ENCODE assay signal across 8 cellular contexts in genomic region chr6:41073203-41073967, GRCh38. TPM values are rescaled to one million over a fixed set of nuclear protein-coding genes. Genes with fewer than 3 reads are reported as not detected.
DNase-seq lines count a peak whose midpoint lies in the region; ATAC-seq and TF ChIP-seq lines count a peak whose summit lies in the region.

No MANE protein-coding gene starts in this region.

- no peaks in the 10 kb centered on the region for H3K27me3 ChIP-seq in CD8-positive, alpha-beta T cell (ENCODE audit: insufficient read depth, low read length)
- H3K27me3 ChIP-seq in NT2/D1 (ENCODE audit: insufficient read depth, insufficient read length) (no peaks in the 10 kb centered on the region), endodermal cell (ENCODE audit: control insufficient read depth, insufficient read depth, low read length, poor library complexity, severe bottlenecking) (no peaks in the 10 kb centered on the region)

- 0 to 1% methylated on average over 21 to 74 of the region's 74 CpGs for WGBS in endodermal cell (ENCODE audit: insufficient coverage in 1 of 2, insufficient read length in 1 of 2), 2 experiments

- TF ChIP-seq CTCF in CD8-positive, alpha-beta T cell (IDR thresholded peaks at IDR 0.05) = peak; percentile 46
- TF ChIP-seq CTCF in endodermal cell (conservative IDR thresholded peaks at IDR 0.05) = peak; percentile 74

- CTCF ChIA-PET in CD8-positive, alpha-beta T cell (lab: Charles Lee) = no interaction called here

- peak; percentile 2 for ATAC-seq in CD8-positive, alpha-beta T cell
- ATAC-seq in GM19452 (IDR thresholded peaks at IDR 0.05; ENCODE audit: unreplicated experiment) = peak; percentile 27

- H3K36me3 ChIP-seq in CD8-positive, alpha-beta T cell (ENCODE audit: insufficient read depth, low read length) = no peaks in the 10 kb centered on the region
- H3K36me3 ChIP-seq in NT2/D1 (ENCODE audit: insufficient read depth, insufficient read length, low read length) = peaks cover 28% of the 10 kb centered on the region
- peaks cover 23% of the 10 kb centered on the region for H3K36me3 ChIP-seq in endodermal cell (ENCODE audit: control insufficient read depth, insufficient read depth, low read length)

- peaks cover 34% of the 10 kb centered on the region for H3K36me3 Mint-ChIP-seq in CD8-positive, alpha-beta T cell
- peaks cover 7% of the 10 kb centered on the region for H3K36me3 Mint-ChIP-seq in endodermal cell (ENCODE audit: low read depth)

- peak overlapping the region; percentile 86 for H3K4me3 ChIP-seq in CD8-positive, alpha-beta T cell (ENCODE audit: low read depth, low read length)
- peak overlapping the region; percentile 97 for H3K4me3 ChIP-seq in NT2/D1 (ENCODE audit: insufficient read length, low read depth)
- peak overlapping the region; percentile 98 for H3K4me3 ChIP-seq in endodermal cell (ENCODE audit: low read length)

- peak overlapping the region; percentile 88 for H3K27ac ChIP-seq in CD8-positive, alpha-beta T cell (ENCODE audit: low read depth, low read length)
- H3K27ac ChIP-seq in endodermal cell (ENCODE audit: low read depth, low read length) = peak overlapping the region; percentile 97

- H3K4me1 Mint-ChIP-seq in CD8-positive, alpha-beta T cell (ENCODE audit: low read depth) = peaks cover 57% of the 10 kb centered on the region
- peaks cover 45% of the 10 kb centered on the region for H3K4me1 Mint-ChIP-seq in endodermal cell

- POLR2A ChIA-PET in CD8-positive, alpha-beta T cell (lab: Charles Lee) = interaction anchor here (0.8 to 2.2 kb wide), 3 partner anchors 45 to 261 kb away, joined by 3 to 11 read pairs (median 3); partner anchors contain the start of gene TREML2

- H3K4me3 Mint-ChIP-seq in CD8-positive, alpha-beta T cell = peak overlapping the region; percentile 92
- H3K4me3 Mint-ChIP-seq in endodermal cell = peak overlapping the region; percentile 78

- H3K9me3 ChIP-seq in CD8-positive, alpha-beta T cell (ENCODE audit: low read length) = no peaks in the 10 kb centered on the region
- H3K9me3 ChIP-seq in NT2/D1 (ENCODE audit: insufficient read depth, low read length) (no peaks in the 10 kb centered on the region), endodermal cell (ENCODE audit: control insufficient read depth, low read length) (no peaks in the 10 kb centered on the region)

- peak; percentile 58 to 83 (median 76) for DNase-seq in CD8-positive, alpha-beta T cell
- peak; percentile 82 for DNase-seq in HT1080 (ENCODE audit: low read depth)
- DNase-seq in NT2/D1 (ENCODE audit: low read depth, low spot score) = peak; percentile 47
- peak; percentile 80 for DNase-seq in activated CD8-positive, alpha-beta memory T cell treated with anti-CD3 and anti-CD28 coated beads, Interleukin-2, amount 50 U/mL, for 4 hours
- peak; percentile 93 for DNase-seq in endodermal cell
- DNase-seq in middle frontal gyrus (ENCODE audit: extremely low spot score, low spot score) = peak; percentile 43
- peak; percentile 71 to 75 for DNase-seq in stimulated activated CD8-positive, alpha-beta memory T cell treated with anti-CD3 and anti-CD28 coated beads, Interleukin-15, amount 100 ng/mL, for 48 hours (ENCODE audit: low read depth in 2 of 2)

- no peaks in the 10 kb centered on the region for H3K9me3 Mint-ChIP-seq in CD8-positive, alpha-beta T cell
- H3K9me3 Mint-ChIP-seq in endodermal cell = no peaks in the 10 kb centered on the region

- no peaks in the 10 kb centered on the region for H3K27me3 Mint-ChIP-seq in CD8-positive, alpha-beta T cell (ENCODE audit: low read depth)
- no peaks in the 10 kb centered on the region for H3K27me3 Mint-ChIP-seq in endodermal cell (ENCODE audit: insufficient read depth)

- peaks cover 39% of the 10 kb centered on the region for H3K4me1 ChIP-seq in CD8-positive, alpha-beta T cell (ENCODE audit: insufficient read depth, low read length)
- no peaks in the 10 kb centered on the region for H3K4me1 ChIP-seq in NT2/D1 (ENCODE audit: insufficient read depth, insufficient read length)
- peaks cover 6% of the 10 kb centered on the region for H3K4me1 ChIP-seq in endodermal cell (ENCODE audit: control insufficient read depth, insufficient read depth, low read length)

- intact Hi-C loops in CD8-positive, alpha-beta T cell (cut with DNase I, micrococcal nuclease) = loop anchor here (2.0 to 10.0 kb wide), 12 partner anchors 45 to 1984 kb away; partner anchors contain the start of genes UBR2 (in 2 of the 2), FOXP4 (in 1 of the 2), KLC4 (in 1 of the 2) and MRPL2 (in 1 of the 2)

- H3K27ac Mint-ChIP-seq in CD8-positive, alpha-beta T cell = peak overlapping the region; percentile 93
- H3K27ac Mint-ChIP-seq in endodermal cell = peak overlapping the region; percentile 86

- peak overlapping the region; percentile 99 for H3K9ac ChIP-seq in NT2/D1 (ENCODE audit: insufficient read length, low read depth)
- H3K9ac ChIP-seq in endodermal cell (ENCODE audit: extremely low read depth, low read length, poor library complexity, severe bottlenecking) = peak overlapping the region; percentile 93

RNA-seq across cellular contexts. Expression of gene NFYA, which starts 0.6 kb away (rescaled TPM):
- total RNA-seq in CD8-positive, alpha-beta T cell = 10 to 100 TPM; 31.7 to 32.7 TPM
- 7.9 and 11.8 TPM in 2 replicates for total RNA-seq in HT1080 (2014; rRNA removed; shearing (Covaris generic))
- 17.9 and 18.7 TPM in 2 replicates for polyA plus RNA-seq in HT1080 (2015; cell fraction: cytosol; rRNA removed)
- polyA plus RNA-seq in HT1080 (2015; cell fraction: nucleus; rRNA removed) = 30.0 and 32.7 TPM in 2 replicates
- 10 to 100 TPM; 44.8 to 45.8 TPM for total RNA-seq in endodermal cell
- polyA plus RNA-seq in endodermal cell (2013, experiment 1 of 2) = 50.5 TPM
- polyA plus RNA-seq in endodermal cell (2013, experiment 2 of 2) = 45.9 TPM

RNA-seq across cellular contexts. Expression of gene OARD1, which starts 1.2 kb away (rescaled TPM):
- total RNA-seq in CD8-positive, alpha-beta T cell = 10 to 100 TPM; 20.8 to 27.2 TPM
- 19.0 and 25.5 TPM in 2 replicates for total RNA-seq in HT1080 (2014; rRNA removed; shearing (Covaris generic))
- 35.3 and 39.3 TPM in 2 replicates for polyA plus RNA-seq in HT1080 (2015; cell fraction: cytosol; rRNA removed)
- polyA plus RNA-seq in HT1080 (2015; cell fraction: nucleus; rRNA removed) = 25.1 and 26.6 TPM in 2 replicates
- 10 to 100 TPM; 33.8 to 40.7 TPM for total RNA-seq in endodermal cell
- 52.4 TPM for polyA plus RNA-seq in endodermal cell (2013, experiment 1 of 2)
- polyA plus RNA-seq in endodermal cell (2013, experiment 2 of 2) = 43.3 TPM

RNA-seq across cellular contexts. Expression of gene APOBEC2, which starts 20.4 kb away (rescaled TPM):
- total RNA-seq in CD8-positive, alpha-beta T cell = not detected
- total RNA-seq in HT1080 (2014; rRNA removed; shearing (Covaris generic)) = not detected in 2 replicates
- not detected in 2 replicates for polyA plus RNA-seq in HT1080 (2015; cell fraction: cytosol; rRNA removed)
- polyA plus RNA-seq in HT1080 (2015; cell fraction: nucleus; rRNA removed) = not detected in 2 replicates
- under 1 TPM in 1 of 2 donors, not detected in 1; 0.31 TPM for total RNA-seq in endodermal cell
- polyA plus RNA-seq in endodermal cell (2013, experiment 1 of 2) = not detected
- polyA plus RNA-seq in endodermal cell (2013, experiment 2 of 2) = not detected

RNA-seq across cellular contexts. Expression of gene TSPO2, which starts 31.1 kb away (rescaled TPM):
- total RNA-seq in CD8-positive, alpha-beta T cell = not detected
- 0.34 and 0.43 TPM in 2 replicates for total RNA-seq in HT1080 (2014; rRNA removed; shearing (Covaris generic))
- polyA plus RNA-seq in HT1080 (2015; cell fraction: cytosol; rRNA removed) = not detected in 2 replicates
- polyA plus RNA-seq in HT1080 (2015; cell fraction: nucleus; rRNA removed) = 0.15 TPM in 1 of 2 replicates, not detected in the other
- not detected for total RNA-seq in endodermal cell
- not detected for polyA plus RNA-seq in endodermal cell (2013, experiment 1 of 2)
- not detected for polyA plus RNA-seq in endodermal cell (2013, experiment 2 of 2)

RNA-seq across cellular contexts. Expression of gene UNC5CL, which starts 34.4 kb away (rescaled TPM):
- total RNA-seq in CD8-positive, alpha-beta T cell = 1 to 10 TPM; 1.4 to 2.3 TPM
- total RNA-seq in HT1080 (2014; rRNA removed; shearing (Covaris generic)) = 0.16 and 0.37 TPM in 2 replicates
- polyA plus RNA-seq in HT1080 (2015; cell fraction: cytosol; rRNA removed) = 0.14 and 0.45 TPM in 2 replicates
- polyA plus RNA-seq in HT1080 (2015; cell fraction: nucleus; rRNA removed) = 0.71 and 3.0 TPM in 2 replicates
- 1 to 10 TPM; 3.8 to 4.7 TPM for total RNA-seq in endodermal cell
- polyA plus RNA-seq in endodermal cell (2013, experiment 1 of 2) = 2.5 TPM
- polyA plus RNA-seq in endodermal cell (2013, experiment 2 of 2) = 2.5 TPM

Comparison
In these comparisons a context has a peak if more than half of its experiments do, and no peak if none do; other contexts are left out.
1. Peak in every context shown above with its lines: DNase-seq, ATAC-seq, H3K4me3 ChIP-seq and H3K27ac ChIP-seq.
2. DNase-seq: peak in every context shown above with its lines; median percentile 93 in endodermal cell; 82 in HT1080; 80 in activated CD8-positive, alpha-beta memory T cell treated with anti-CD3 and anti-CD28 coated beads, Interleukin-2, amount 50 U/mL, for 4 hours; 76 in CD8-positive, alpha-beta T cell; 73 in stimulated activated CD8-positive, alpha-beta memory T cell treated with anti-CD3 and anti-CD28 coated beads, Interleukin-15, amount 100 ng/mL, for 48 hours; 47 in NT2/D1; 43 in middle frontal gyrus.